Comparison of ENCODE assay signal across 21 cellular contexts in the genomic region with DNA sequence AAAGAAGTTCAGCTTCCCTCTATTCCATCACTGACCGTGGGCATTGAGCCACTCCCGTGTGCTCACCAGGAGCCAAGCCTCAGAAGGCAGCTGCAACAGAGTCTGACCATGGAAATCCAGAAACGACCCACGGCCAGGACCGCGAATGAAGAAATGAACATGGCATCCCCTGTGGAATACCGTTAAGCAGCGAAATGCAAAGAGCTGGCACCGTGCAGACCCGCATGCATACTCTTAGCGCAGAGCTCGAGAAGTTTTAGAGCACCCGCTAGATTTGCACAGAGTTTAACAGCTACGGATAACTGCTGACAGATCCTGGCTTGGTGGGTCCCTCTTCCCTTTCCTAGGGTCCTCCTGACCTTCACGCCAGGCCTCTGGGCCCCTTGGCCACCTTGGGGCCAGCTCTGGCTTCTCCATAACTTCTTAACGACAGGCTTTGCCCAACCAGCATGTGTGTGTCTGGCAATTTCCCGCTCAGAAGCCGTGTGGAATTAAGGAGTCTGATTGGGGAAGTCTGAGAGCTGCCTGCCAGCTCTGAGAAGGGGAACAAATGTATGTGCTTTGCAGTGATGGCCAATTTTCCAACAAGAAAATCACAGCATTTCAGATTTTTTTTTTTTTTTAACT.
"Had no signal": no experiment of that assay in that cellular context is flagged by ENCODE, and none has a peak within 500 bp of the region (broad histone marks: within the 10 kb centered on the region; RNA-seq: fewer than 3 reads in every experiment).

No MANE protein-coding gene starts in this region.

- H3K27ac Mint-ChIP-seq: mesothelial cell of epicardium; stimulated activated memory B cell treated with anti-CD40 and anti-IgM and Interleukin-4, amounts not matched to agents 10 μg/mL and 1 μg/mL and 100 μg/mL, for 72 hours had no signal

- H3K27ac ChIP-seq: ascending aorta, colonic mucosa, gastroesophageal sphincter, heart left ventricle, lower lobe of right lung, prostate gland, WERI-Rb-1 had no signal

- H3K4me3 Mint-ChIP-seq: activated T-cell treated with anti-CD3 and anti-CD28 coated beads, Interleukin-2, amount 50 U/mL, for 4 hours; central memory CD8-positive, alpha-beta T cell; mesothelial cell of epicardium; stimulated activated memory B cell treated with anti-CD40 and anti-IgM and Interleukin-4, amounts not matched to agents 10 μg/mL and 1 μg/mL and 100 μg/mL, for 72 hours had no signal

- H3K9me3 ChIP-seq: colonic mucosa, prostate gland had no signal

- DNase-seq: activated CD4-positive, alpha-beta T cell treated with anti-CD3 and anti-CD28 coated beads for 1 hour; activated CD4-positive, alpha-beta T cell treated with anti-CD3 and anti-CD28 coated beads, Interleukin-2, amount 50 U/mL, for 4 hours; activated naive CD4-positive, alpha-beta T cell treated with anti-CD3 and anti-CD28 coated beads, Interleukin-2, amount 50 U/mL, for 16 hours; activated T-cell treated with anti-CD3 and anti-CD28 coated beads, Interleukin-2, amount 50 U/mL, for 4 hours; effector CD4-positive, alpha-beta T cell; lower lobe of right lung; occipital lobe; right cardiac atrium; stimulated activated CD4-positive, alpha-beta T cell treated with anti-CD3 and anti-CD28 coated beads, Interleukin-4, amount 100 ng/mL, for 24 hours; WERI-Rb-1 had no signal

- H3K27me3 Mint-ChIP-seq: central memory CD8-positive, alpha-beta T cell; stimulated activated memory B cell treated with anti-CD40 and anti-IgM and Interleukin-4, amounts not matched to agents 10 μg/mL and 1 μg/mL and 100 μg/mL, for 72 hours had no signal

- H3K4me3 ChIP-seq: ascending aorta, colonic mucosa, gastroesophageal sphincter, heart left ventricle, lower lobe of right lung, prostate gland, smooth muscle cell had no signal

- ATAC-seq: activated T-cell treated with anti-CD3 and anti-CD28 coated beads, Interleukin-2, amount 50 U/mL, for 4 hours; esophagus mucosa; gastroesophageal sphincter; heart left ventricle; left colon; lower lobe of right lung; right cardiac atrium; stimulated activated memory B cell treated with anti-CD40 and anti-IgM and Interleukin-4, amounts not matched to agents 10 μg/mL and 1 μg/mL and 100 μg/mL, for 72 hours had no signal

- H3K36me3 Mint-ChIP-seq: mesothelial cell of epicardium; stimulated activated memory B cell treated with anti-CD40 and anti-IgM and Interleukin-4, amounts not matched to agents 10 μg/mL and 1 μg/mL and 100 μg/mL, for 72 hours had no signal

- H3K27me3 ChIP-seq: ascending aorta, colonic mucosa, gastroesophageal sphincter, heart left ventricle had no signal

- H3K36me3 ChIP-seq: ascending aorta, colonic mucosa, gastroesophageal sphincter, heart left ventricle, lower lobe of right lung, prostate gland, WERI-Rb-1 had no signal

- H3K4me1 ChIP-seq: colonic mucosa, gastroesophageal sphincter, heart left ventricle, lower lobe of right lung, prostate gland had no signal

- H3K9me3 Mint-ChIP-seq: central memory CD8-positive, alpha-beta T cell had no signal

- H3K4me1 Mint-ChIP-seq: central memory CD8-positive, alpha-beta T cell; mesothelial cell of epicardium had no signal
